In the genomic region with DNA sequence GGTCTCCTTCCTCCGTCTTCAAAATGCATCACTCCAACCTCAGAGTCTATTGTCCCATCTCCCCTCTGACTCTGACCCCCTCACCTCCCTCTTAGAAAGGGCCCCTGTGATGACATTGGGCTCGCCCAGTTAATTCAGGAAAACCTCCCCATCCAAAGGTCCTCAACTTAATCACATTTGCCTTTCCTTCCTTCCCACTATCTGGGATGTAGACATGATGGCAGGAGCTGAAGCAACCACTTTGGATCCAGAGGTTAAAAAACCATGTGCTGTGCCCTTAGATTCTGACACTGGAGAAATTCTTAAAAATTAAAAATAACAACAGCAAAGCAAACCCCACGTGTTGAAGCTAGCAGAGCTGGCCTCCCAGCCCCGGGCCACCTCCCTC, we compare ENCODE assay signal across 1 cellular context.
TF ChIP-seq lines count a peak whose summit lies in the region.

No MANE protein-coding gene starts in this region.

TF ChIP-seq in WTC11, 78 proteins besides CTCF, POLR2A, EP300 and RAD21 (continued from another document):
- TF ChIP-seq, protein P1, sequence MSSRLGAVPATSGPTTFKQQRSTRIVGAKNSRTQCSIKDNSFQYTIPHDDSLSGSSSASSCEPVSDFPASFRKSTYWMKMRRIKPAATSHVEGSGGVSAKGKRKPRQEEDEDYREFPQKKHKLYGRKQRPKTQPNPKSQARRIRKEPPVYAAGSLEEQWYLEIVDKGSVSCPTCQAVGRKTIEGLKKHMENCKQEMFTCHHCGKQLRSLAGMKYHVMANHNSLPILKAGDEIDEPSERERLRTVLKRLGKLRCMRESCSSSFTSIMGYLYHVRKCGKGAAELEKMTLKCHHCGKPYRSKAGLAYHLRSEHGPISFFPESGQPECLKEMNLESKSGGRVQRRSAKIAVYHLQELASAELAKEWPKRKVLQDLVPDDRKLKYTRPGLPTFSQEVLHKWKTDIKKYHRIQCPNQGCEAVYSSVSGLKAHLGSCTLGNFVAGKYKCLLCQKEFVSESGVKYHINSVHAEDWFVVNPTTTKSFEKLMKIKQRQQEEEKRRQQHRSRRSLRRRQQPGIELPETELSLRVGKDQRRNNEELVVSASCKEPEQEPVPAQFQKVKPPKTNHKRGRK (CRISPR knock-in tag; IDR thresholded peaks at IDR 0.05; ENCODE audit: borderline replicate concordance): no peak
